Comparison of ENCODE assay signal across 31 cellular contexts in the genomic region with DNA sequence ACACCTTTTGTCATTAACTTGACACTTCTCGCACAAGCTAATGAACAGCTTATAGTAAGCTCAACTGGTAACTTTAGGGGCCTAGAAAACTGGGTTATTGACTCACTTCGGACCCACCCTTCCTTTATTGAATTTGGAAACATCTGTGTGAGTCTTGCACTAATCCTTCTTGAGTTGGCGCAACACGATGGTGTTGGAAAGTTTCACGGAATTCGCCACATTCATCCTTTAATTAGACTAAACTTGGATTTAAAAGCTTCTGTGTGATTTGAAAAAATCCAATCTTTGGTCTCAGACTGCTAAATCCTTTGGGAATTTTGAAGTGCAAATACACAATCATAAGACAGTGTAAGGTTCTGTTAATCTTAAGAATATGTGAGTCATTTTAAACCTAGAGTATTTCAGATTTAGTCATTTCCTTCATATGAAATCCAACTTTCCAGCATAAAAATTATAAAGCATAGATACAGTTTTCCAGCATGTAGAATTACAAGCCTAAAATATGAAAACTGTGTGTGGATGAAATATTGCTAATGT. TPM values are rescaled to one million over a fixed set of nuclear protein-coding genes. Genes with fewer than 3 reads are reported as not detected.
DNase-seq lines count a peak whose midpoint lies in the region; ATAC-seq, FAIRE-seq and TF ChIP-seq lines count a peak whose summit lies in the region.
"Had no signal": no experiment of that assay in that cellular context is flagged by ENCODE, and none has a peak within 500 bp of the region (broad histone marks: within the 10 kb centered on the region; RNA-seq: fewer than 3 reads in every experiment).

No MANE protein-coding gene starts in this region.

- intact Hi-C loops in kidney (cut with DNase I): loop anchor here (10.0 kb wide), 1 partner anchor 1158 kb away; no protein-coding TSS in a partner anchor

- no peak overlapping the region for H3K9ac ChIP-seq in kidney (ENCODE audit: low read length in 2 of 2)

- H3K36me3 ChIP-seq in RWPE2 (ENCODE audit: low read depth): no peaks in the 10 kb centered on the region
- H3K36me3 ChIP-seq in osteoblast (ENCODE audit: insufficient read depth, low read length): no peaks in the 10 kb centered on the region
- H3K36me3 ChIP-seq in kidney (ENCODE audit: control insufficient read depth in 1 of 2, insufficient read depth in 2 of 2, low read length in 2 of 2): no peaks in the 10 kb centered on the region
- H3K36me3 ChIP-seq: cardiac muscle cell, esophagus squamous epithelium, ovary, upper lobe of right lung had no signal

- H3K4me1 ChIP-seq in RWPE2 (ENCODE audit: insufficient read depth, poor library complexity, severe bottlenecking): peaks cover 14% of the 10 kb centered on the region
- peaks cover 15% of the 10 kb centered on the region for H3K4me1 ChIP-seq in osteoblast (ENCODE audit: insufficient read depth, low read length)
- no peaks in the 10 kb centered on the region for H3K4me1 ChIP-seq in kidney (ENCODE audit: control insufficient read depth in 1 of 2, insufficient read depth in 1 of 2, low read depth in 1 of 2, low read length in 2 of 2)
- H3K4me1 ChIP-seq: esophagus squamous epithelium, upper lobe of right lung had no signal

- FAIRE-seq in kidney (lab: Jason Lieb, UNC): no peak
- FAIRE-seq: GM18507 had no signal

- no peaks in the 10 kb centered on the region for H3K79me2 ChIP-seq in osteoblast (ENCODE audit: insufficient read depth, low read length)

- H3K4me3 ChIP-seq in RWPE2 (ENCODE audit: severe bottlenecking) (no peak overlapping the region), osteoblast (ENCODE audit: insufficient read depth, low read length) (peak overlapping the region; percentile 17), kidney (ENCODE audit: low read length in 2 of 2) (no peak overlapping the region)
- H3K4me3 ChIP-seq: cardiac muscle cell, esophagus squamous epithelium, ovary, PC-9, upper lobe of right lung had no signal

- ATAC-seq in RWPE2 (ENCODE audit: low read depth): peak; percentile 80
- ATAC-seq: stimulated activated effector memory CD8-positive, alpha-beta T cell treated with anti-CD3 and anti-CD28 coated beads, Interleukin-12 subunit alpha, Interleukin-12 subunit beta, amount 100 ng/mL, for 72 hours; upper lobe of right lung had no signal

- peak overlapping the region; percentile 46 for H3K4me2 ChIP-seq in osteoblast (ENCODE audit: insufficient read depth, low read length)
- H3K4me2 ChIP-seq: PC-9 had no signal

- peak; percentile 42 for DNase-seq in EH (ENCODE audit: low read depth)
- no peak for DNase-seq in RWPE2 (ENCODE audit: low spot score)
- DNase-seq in dermis blood vessel endothelial cell: peak; percentile 15
- DNase-seq in osteoblast (ENCODE audit: insufficient read length, low spot score, missing footprints): peak; percentile 81
- no peak for DNase-seq in foreskin melanocyte
- DNase-seq in activated CD4-positive, alpha-beta T cell treated with anti-CD3 and anti-CD28 coated beads for 48 hours: no peak
- DNase-seq in kidney: no peak
- DNase-seq in NCI-H446 (lab: John Stamatoyannopoulos, UW): no peak
- DNase-seq: activated CD4-positive, alpha-beta T cell treated with anti-CD3 and anti-CD28 coated beads, Interleukin-2, amount 50 U/mL, for 4 hours; activated CD4-positive, CD25-positive, alpha-beta regulatory T cell; activated naive CD4-positive, alpha-beta T cell treated with anti-CD3 and anti-CD28 coated beads for 36 hours; amniotic stem cell; C1 segment of cervical spinal cord; COR-L47; DMS79; esophagus squamous epithelium; NCI-H1048; NCI-H1694; NCI-H510A; ovary; PC-9; retina; SHP77 treated with DMSO at 0.1 percent for 48 hours; stimulated activated CD4-positive, alpha-beta T cell treated with anti-CD3 and anti-CD28 coated beads, Interleukin-4, amount 100 ng/mL, for 24 hours; upper lobe of right lung had no signal

- peak overlapping the region; percentile 57 for H3K27ac ChIP-seq in RWPE2 (ENCODE audit: poor library complexity, severe bottlenecking)
- peak overlapping the region; percentile 64 for H3K27ac ChIP-seq in osteoblast (ENCODE audit: low read depth, low read length)
- no peak overlapping the region for H3K27ac ChIP-seq in kidney (ENCODE audit: low read depth in 2 of 2, low read length in 2 of 2)
- H3K27ac ChIP-seq: cardiac muscle cell, esophagus squamous epithelium, ovary, PC-9, upper lobe of right lung had no signal

- H2AFZ ChIP-seq in osteoblast (ENCODE audit: low read length): peak overlapping the region; percentile 23
- H2AFZ ChIP-seq: PC-9 had no signal

- TF ChIP-seq CTCF in RWPE2 (IDR thresholded peaks at IDR 0.05; ENCODE audit: poor library complexity, severe bottlenecking) (no peak), osteoblast (IDR thresholded peaks at IDR 0.05; ENCODE audit: extremely low read depth, low read depth, low read length) (no peak), kidney (IDR thresholded peaks at IDR 0.05; ENCODE audit: borderline replicate concordance, extremely low read depth, insufficient read depth) (no peak)

- H3K9me3 ChIP-seq in RWPE2 (ENCODE audit: severe bottlenecking) (no peaks in the 10 kb centered on the region), osteoblast (ENCODE audit: low read depth, low read length) (no peaks in the 10 kb centered on the region), kidney (ENCODE audit: control insufficient read depth in 1 of 2, low read length in 2 of 2) (no peaks in the 10 kb centered on the region)
- H3K9me3 ChIP-seq: esophagus squamous epithelium, upper lobe of right lung had no signal

- no peaks in the 10 kb centered on the region for H3K27me3 ChIP-seq in RWPE2 (ENCODE audit: insufficient read depth, poor library complexity, severe bottlenecking)
- H3K27me3 ChIP-seq in osteoblast (ENCODE audit: insufficient read depth, low read length): no peaks in the 10 kb centered on the region
- H3K27me3 ChIP-seq: cardiac muscle cell, ovary had no signal

- no peaks in the 10 kb centered on the region for H4K20me1 ChIP-seq in osteoblast (ENCODE audit: insufficient read depth, low read length)

RNA-seq across cellular contexts. Expression of a gene that starts 15.1 kb away (rescaled TPM):
- total RNA-seq in dermis blood vessel endothelial cell (25.6 and 30.5 TPM in 2 replicates), osteoblast (15.2 and 21.8 TPM in 2 replicates), kidney (18.8 TPM)
- 10.8 TPM for polyA plus RNA-seq in kidney (ENCODE audit: insufficient read depth, low read depth, low replicate concordance)
- total RNA-seq: PC-9 had no signal

RNA-seq across cellular contexts. Expression of a gene that starts 21.9 kb away (rescaled TPM):
- not detected in 2 replicates for total RNA-seq in dermis blood vessel endothelial cell
- total RNA-seq in osteoblast: under 0.01 TPM in 1 of 2 replicates, not detected in the other
- not detected for total RNA-seq in kidney
- not detected for polyA plus RNA-seq in kidney (ENCODE audit: insufficient read depth, low read depth, low replicate concordance)
- total RNA-seq: activated naive CD4-positive, alpha-beta T cell treated with anti-CD3 and anti-CD28 coated beads for 36 hours; esophagus squamous epithelium; lung microvascular endothelial cell; mucosa of gallbladder; ovary; PC-9; upper lobe of right lung had no signal
- polyA plus RNA-seq: AG04450, cardiac muscle cell, ovary had no signal

Comparison
In these comparisons a context has a peak if more than half of its experiments do, and no peak if none do; other contexts are left out.
1. DNase-seq: peak in EH (single experiment), dermis blood vessel endothelial cell (single experiment) and osteoblast (single experiment); none in RWPE2 (single experiment), foreskin melanocyte (single experiment), activated CD4-positive, alpha-beta T cell treated with anti-CD3 and anti-CD28 coated beads for 48 hours (single experiment), kidney (single experiment) and NCI-H446 (0 of 2).
2. H3K27ac ChIP-seq: peak in RWPE2 (single experiment) and osteoblast (single experiment); none in kidney (0 of 2).